In the genomic region with DNA sequence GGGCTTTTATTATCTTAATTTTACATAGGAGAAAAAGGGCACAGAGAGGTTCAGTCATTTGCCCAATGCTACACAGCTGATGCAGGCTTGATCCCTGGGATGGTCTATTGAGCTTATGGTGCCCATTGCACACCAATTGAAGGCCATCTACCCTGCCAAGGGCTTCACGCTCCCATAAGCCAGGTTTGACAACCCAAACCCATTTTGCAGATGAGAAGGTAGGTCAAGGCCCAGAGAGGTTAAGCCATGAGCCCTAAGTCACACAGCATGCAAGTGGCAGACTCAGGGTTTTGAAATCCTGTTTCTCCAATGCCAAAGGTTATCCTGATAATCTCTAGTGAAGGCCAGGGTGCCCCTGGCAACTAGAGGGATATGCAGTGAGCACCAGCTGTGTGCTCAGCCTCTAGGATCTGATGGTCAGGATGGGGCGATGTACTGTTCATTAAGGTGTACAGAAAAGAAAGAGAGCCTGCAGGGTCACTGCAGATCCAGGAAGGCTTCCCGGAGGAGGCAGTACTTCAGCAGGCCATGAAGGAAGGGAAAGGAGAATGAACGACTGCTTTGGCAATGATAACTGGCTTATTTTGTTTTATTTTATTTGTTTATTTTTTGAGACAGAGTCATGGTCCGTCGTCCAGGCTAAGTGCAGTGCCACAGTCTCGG, we compare ENCODE assay signal across 26 cellular contexts. TPM values are rescaled to one million over a fixed set of nuclear protein-coding genes. Genes with fewer than 3 reads are reported as not detected.
DNase-seq lines count a peak whose midpoint lies in the region; ATAC-seq, FAIRE-seq and TF ChIP-seq lines count a peak whose summit lies in the region.
"Had no signal": no experiment of that assay in that cellular context is flagged by ENCODE, and none has a peak within 500 bp of the region (broad histone marks: within the 10 kb centered on the region; RNA-seq: fewer than 3 reads in every experiment).

No MANE protein-coding gene starts in this region.

- H3K14ac ChIP-seq in H1 (ENCODE audit: insufficient read length) = no peak overlapping the region

- H4K5ac ChIP-seq in H1 (ENCODE audit: insufficient read length, low read depth, low read length) = no peak overlapping the region

- FAIRE-seq in astrocyte (lab: Jason Lieb, UNC) = no peak
- no peak for FAIRE-seq in H1 (lab: Jason Lieb, UNC)
- FAIRE-seq in RCC 7860 (lab: Jason Lieb, UNC) = no peak
- FAIRE-seq: D721Med, GM12892, GM18507 had no signal

- H3K23me2 ChIP-seq in H1 (ENCODE audit: low read depth, low read length) = no peaks in the 10 kb centered on the region

- no peak overlapping the region for H2AK5ac ChIP-seq in H1 (ENCODE audit: low read depth, low read length)

- H3K36me3 Mint-ChIP-seq in astrocyte (ENCODE audit: low read depth, unreplicated experiment) = no peaks in the 10 kb centered on the region
- H3K36me3 Mint-ChIP-seq: CD14-positive monocyte; CD8-positive, alpha-beta memory T cell had no signal

- no peaks in the 10 kb centered on the region for H3K79me1 ChIP-seq in H1 (ENCODE audit: low read depth, low read length)

- no peak overlapping the region for H2BK12ac ChIP-seq in H1 (ENCODE audit: low read depth, low read length)

- TF ChIP-seq CTCF in GM13976 (IDR thresholded peaks at IDR 0.05; ENCODE audit: borderline replicate concordance, control extremely low read depth, extremely low read depth, insufficient read depth, missing control alignments) = no peak
- TF ChIP-seq CTCF in astrocyte (IDR thresholded peaks at IDR 0.05; ENCODE audit: insufficient read depth, low read depth, low read length) = no peak
- no peak for TF ChIP-seq CTCF in H1 (IDR thresholded peaks at IDR 0.05; ENCODE audit: control extremely low read depth in 1 of 3, insufficient read depth in 1 of 3, low read depth in 1 of 3, low read length in 3 of 3)

- H3K4me1 ChIP-seq in astrocyte (ENCODE audit: insufficient read depth, low read length) (no peaks in the 10 kb centered on the region), H1 (replicated peaks in 1 of 4; ENCODE audit: control insufficient read depth in 3 of 4, insufficient read depth in 4 of 4, low read length in 3 of 4) (no peaks in the 10 kb centered on the region)
- H3K4me1 ChIP-seq: BE2C had no signal

- peak overlapping the region; percentile 35 for H3K4me3 Mint-ChIP-seq in astrocyte (ENCODE audit: unreplicated experiment)
- H3K4me3 Mint-ChIP-seq: CD4-positive, alpha-beta T cell; CD8-positive, alpha-beta memory T cell; H9; HFFc6 had no signal

- H3K4me2 ChIP-seq in astrocyte (ENCODE audit: low read length) = no peak overlapping the region
- no peak overlapping the region for H3K4me2 ChIP-seq in H1 (ENCODE audit: insufficient read depth in 1 of 2, low read depth in 2 of 2, low read length in 2 of 2)
- H3K4me2 ChIP-seq: BLaER1 treated with 17β-estradiol and CSF1 and Interleukin-3, amounts not matched to agents 10 nM and 100 nM had no signal

- TF ChIP-seq EP300 in H1 (IDR thresholded peaks at IDR 0.05; ENCODE audit: borderline replicate concordance in 1 of 2, low read depth in 2 of 2, low read length in 2 of 2) = no peak

- H2BK5ac ChIP-seq in H1 (ENCODE audit: low read depth, low read length) = no peak overlapping the region

- H3K4me3 ChIP-seq in astrocyte (ENCODE audit: insufficient read depth, low read depth, low read length) = no peak overlapping the region
- no peak overlapping the region for H3K4me3 ChIP-seq in H1 (ENCODE audit: extremely low read depth in 1 of 4, insufficient read depth in 2 of 4, low read depth in 3 of 4, low read length in 4 of 4)
- H3K4me3 ChIP-seq: BLaER1 treated with 17β-estradiol and CSF1 and Interleukin-3, amounts not matched to agents 10 nM and 100 nM; GM23248 had no signal

- H2AFZ ChIP-seq in astrocyte (ENCODE audit: low read depth, low read length) = no peak overlapping the region
- no peak overlapping the region for H2AFZ ChIP-seq in H1 (ENCODE audit: low read length)
- H2AFZ ChIP-seq: GM23248 had no signal

- H3K9ac ChIP-seq in astrocyte (ENCODE audit: low read length) (no peak overlapping the region), H1 (replicated peaks in 1 of 4; ENCODE audit: extremely low read depth in 1 of 4, low read depth in 3 of 4, low read length in 3 of 4) (no peak overlapping the region)
- H3K9ac ChIP-seq: BLaER1 treated with 17β-estradiol and CSF1 and Interleukin-3, amounts not matched to agents 10 nM and 100 nM; GM23248 had no signal

- TF ChIP-seq POLR2A in H1 (IDR thresholded peaks at IDR 0.05; ENCODE audit: control extremely low read depth in 1 of 2, low read depth in 2 of 2, low read length in 2 of 2) = no peak

- no peak overlapping the region for H4K91ac ChIP-seq in H1 (replicated peaks; ENCODE audit: insufficient read length, low read length)

- no peak overlapping the region for H4K8ac ChIP-seq in H1 (ENCODE audit: extremely low read depth, insufficient read depth, low read length)

- POLR2A ChIA-PET in H1 (lab: Charles Lee; ENCODE audit: partially characterized antibody) = no interaction called here

- in situ Hi-C loops in GM13976 (cut with MboI; ENCODE audit: low sequenced_read_pairs, unreplicated experiment) = no loop called here

- no peak for ATAC-seq in HG03432 (IDR thresholded peaks at IDR 0.05; ENCODE audit: unreplicated experiment)
- no peak for ATAC-seq in GM18498 (IDR thresholded peaks at IDR 0.05; ENCODE audit: unreplicated experiment)
- ATAC-seq: HCT116 had no signal

- H3K9me3 Mint-ChIP-seq in astrocyte (ENCODE audit: unreplicated experiment) = no peaks in the 10 kb centered on the region
- H3K9me3 Mint-ChIP-seq: CD4-positive, alpha-beta T cell; CD8-positive, alpha-beta memory T cell; H9; HFFc6 had no signal

- H3K23ac ChIP-seq in H1 (ENCODE audit: insufficient read length) = no peak overlapping the region

- no peaks in the 10 kb centered on the region for H3K4me1 Mint-ChIP-seq in astrocyte (ENCODE audit: low read depth, unreplicated experiment)
- H3K4me1 Mint-ChIP-seq: CD14-positive monocyte; CD8-positive, alpha-beta memory T cell had no signal

- H3K9me3 ChIP-seq in astrocyte (ENCODE audit: insufficient read depth, low read depth, low read length) (no peaks in the 10 kb centered on the region), H1 (ENCODE audit: insufficient read depth in 2 of 2, low read depth in 1 of 2, low read length in 1 of 2) (no peaks in the 10 kb centered on the region)
- H3K9me3 ChIP-seq: BE2C; BLaER1 treated with 17β-estradiol and CSF1 and Interleukin-3, amounts not matched to agents 10 nM and 100 nM had no signal

- no peak for TF ChIP-seq RAD21 in H1 (IDR thresholded peaks at IDR 0.05 in 1 of 2, conservative IDR thresholded peaks at IDR 0.05 in 1 of 2; ENCODE audit: low read depth in 2 of 2, low read length in 2 of 2)

- 82% methylated on average over 7 of the region's 7 CpGs; no CpG with 5 or more reads in 1 of the 2 experiments for WGBS in H1 (ENCODE audit: extremely low coverage in 1 of 2, insufficient coverage in 1 of 2, insufficient read length in 1 of 2, insufficient replicate concordance in 2 of 2, low coverage in 1 of 2, low lambda C conversion rate in 2 of 2, missing lambda C conversion rate in 1 of 2), 2 experiments

- H3K4ac ChIP-seq in H1 (replicated peaks; ENCODE audit: insufficient read length, low read depth, low read length) = no peak overlapping the region

- H3K27ac ChIP-seq in astrocyte (ENCODE audit: low read depth, low read length) = no peak overlapping the region
- H3K27ac ChIP-seq in H1 (ENCODE audit: low read depth, low read length) = no peak overlapping the region
- H3K27ac ChIP-seq: BLaER1 treated with 17β-estradiol and CSF1 and Interleukin-3, amounts not matched to agents 10 nM and 100 nM; GM23248 had no signal

- H4K20me1 ChIP-seq in astrocyte (ENCODE audit: insufficient read depth, low read length) = no peaks in the 10 kb centered on the region
- no peaks in the 10 kb centered on the region for H4K20me1 ChIP-seq in H1 (replicated peaks in 1 of 2; ENCODE audit: control insufficient read depth in 1 of 2, insufficient read depth in 2 of 2, low read length in 2 of 2)
- H4K20me1 ChIP-seq: BLaER1 treated with 17β-estradiol and CSF1 and Interleukin-3, amounts not matched to agents 10 nM and 100 nM had no signal

- CTCF ChIA-PET in H1 (lab: Charles Lee; ENCODE audit: partially characterized antibody) = interaction anchor here (0.7 to 2.7 kb wide), 6 partner anchors 15 to 886 kb away, joined by 3 to 19 read pairs (median 5); no protein-coding TSS in a partner anchor

- H2BK15ac ChIP-seq in H1 (ENCODE audit: low read length) = no peak overlapping the region

- no peaks in the 10 kb centered on the region for H3K36me3 ChIP-seq in astrocyte (ENCODE audit: insufficient read depth, low read length)
- H3K36me3 ChIP-seq in H1 (ENCODE audit: control insufficient read depth in 2 of 4, insufficient read depth in 4 of 4, low read length in 3 of 4) = no peaks in the 10 kb centered on the region
- H3K36me3 ChIP-seq: BE2C; BLaER1 treated with 17β-estradiol and CSF1 and Interleukin-3, amounts not matched to agents 10 nM and 100 nM had no signal

- H3K18ac ChIP-seq in H1 (ENCODE audit: extremely low read depth, low read length) = no peak overlapping the region

- DNase-seq in GM13976 (ENCODE audit: low spot score) = peak; percentile 11
- no peak for DNase-seq in astrocyte (ENCODE audit: low read depth)
- no peak for DNase-seq in H1 (ENCODE audit: low read depth in 1 of 2, low spot score in 2 of 2)
- DNase-seq in RCC 7860 (ENCODE audit: low spot score) = no peak
- DNase-seq: AML-193; BE2C; CD4-positive, alpha-beta T cell; CD8-positive, alpha-beta memory T cell; DMS 273 treated with DMSO at 0.1 percent for 48 hours; DMS53; DMS79 treated with DMSO at 0.1 percent for 48 hours; GF-D8; GM23248; H9; HFFc6 had no signal

- H3K27me3 ChIP-seq in astrocyte (ENCODE audit: insufficient read depth, low read length) (no peaks in the 10 kb centered on the region), H1 (replicated peaks in 1 of 4; ENCODE audit: control insufficient read depth in 3 of 4, extremely low read depth in 1 of 4, insufficient read depth in 3 of 4, low read length in 3 of 4) (no peaks in the 10 kb centered on the region)

- H3K79me2 ChIP-seq in astrocyte (ENCODE audit: insufficient read depth, low read length) (no peaks in the 10 kb centered on the region), H1 (ENCODE audit: control insufficient read depth in 1 of 2, insufficient read depth in 2 of 2, low read length in 2 of 2) (no peaks in the 10 kb centered on the region)

- H2BK20ac ChIP-seq in H1 (ENCODE audit: low read length) = no peak overlapping the region; the same call in 1 of the 2 replicates

- H2BK120ac ChIP-seq in H1 (replicated peaks; ENCODE audit: low read depth, low read length) = no peak overlapping the region

- H3K27ac Mint-ChIP-seq in astrocyte (ENCODE audit: unreplicated experiment) = no peak overlapping the region
- H3K27ac Mint-ChIP-seq: CD14-positive monocyte; CD4-positive, alpha-beta T cell; CD8-positive, alpha-beta memory T cell; H9; HFFc6 had no signal

- H3K56ac ChIP-seq in H1 (replicated peaks; ENCODE audit: insufficient read length, low read depth, low read length) = no peak overlapping the region

- peaks cover 30% of the 10 kb centered on the region for H3K27me3 Mint-ChIP-seq in astrocyte (ENCODE audit: low read depth, unreplicated experiment)

RNA-seq across cellular contexts. Expression of gene CREB3L3, which starts 8.1 kb away (rescaled TPM):
- not detected in 2 replicates for total RNA-seq in astrocyte
- not detected in 2 replicates for total RNA-seq in H1 (2021; fragmentation: NEBNext Ultra II Directional; extraction: Animal tissue kit (Norgen Biotek cat#: 25700))
- 0.12 and 0.17 TPM in 2 replicates for polyA plus RNA-seq in H1 (2011; rRNA removed)
- 0.12 TPM for polyA plus RNA-seq in H1 (2011; cell fraction: cytosol; rRNA removed)
- 0.17 TPM for polyA plus RNA-seq in H1 (2011; cell fraction: nucleus; rRNA removed)
- 0.08 to 0.22 TPM (median 0.13 TPM) in 3 of 4 replicates, not detected in the other for polyA plus RNA-seq in H1 (2012, experiment 1 of 2)
- polyA plus RNA-seq in H1 (2012, experiment 2 of 2) = 0.05 TPM
- polyA plus RNA-seq in H1 (2013, experiment 1 of 2) = 0.28 TPM
- polyA plus RNA-seq in H1 (2013, experiment 2 of 2) = 0.29 TPM
- 1.3 TPM in 1 of 2 replicates, not detected in the other for polyA minus RNA-seq in H1 (2011; rRNA and poly(A)+ RNA removed)
- not detected for polyA minus RNA-seq in H1 (2011; cell fraction: cytosol; rRNA and poly(A)+ RNA removed)
- polyA minus RNA-seq in H1 (2011; cell fraction: nucleus; rRNA and poly(A)+ RNA removed) = not detected
- total RNA-seq: A172; CD8-positive, alpha-beta memory T cell; G401; GM23248; H4; HFFc6 had no signal
- polyA plus RNA-seq: CD14-positive monocyte, GM23248 had no signal

RNA-seq across cellular contexts. Expression of gene SIRT6, which starts 20.8 kb away (rescaled TPM):
- 26.0 and 29.2 TPM in 2 replicates for total RNA-seq in astrocyte
- total RNA-seq in H1 (2021; fragmentation: NEBNext Ultra II Directional; extraction: Animal tissue kit (Norgen Biotek cat#: 25700)) = 23.9 and 25.2 TPM in 2 replicates
- polyA plus RNA-seq in H1 (2011; rRNA removed) = 27.0 and 39.3 TPM in 2 replicates
- 28.6 TPM for polyA plus RNA-seq in H1 (2011; cell fraction: cytosol; rRNA removed)
- 58.9 TPM for polyA plus RNA-seq in H1 (2011; cell fraction: nucleus; rRNA removed)
- 16.1 to 28.7 TPM (median 23.5 TPM) in 4 replicates for polyA plus RNA-seq in H1 (2012, experiment 1 of 2)
- 16.6 TPM for polyA plus RNA-seq in H1 (2012, experiment 2 of 2)
- polyA plus RNA-seq in H1 (2013, experiment 1 of 2) = 15.7 TPM
- 14.1 TPM for polyA plus RNA-seq in H1 (2013, experiment 2 of 2)
- 8.0 and 9.8 TPM in 2 replicates for polyA minus RNA-seq in H1 (2011; rRNA and poly(A)+ RNA removed)
- polyA minus RNA-seq in H1 (2011; cell fraction: cytosol; rRNA and poly(A)+ RNA removed) = 19.1 TPM
- 16.1 TPM for polyA minus RNA-seq in H1 (2011; cell fraction: nucleus; rRNA and poly(A)+ RNA removed)

RNA-seq across cellular contexts. Expression of gene ANKRD24, which starts 20.9 kb away (rescaled TPM):
- 0.73 and 1.4 TPM in 2 replicates for total RNA-seq in astrocyte
- 14.1 and 14.5 TPM in 2 replicates for total RNA-seq in H1 (2021; fragmentation: NEBNext Ultra II Directional; extraction: Animal tissue kit (Norgen Biotek cat#: 25700))
- 7.6 and 15.1 TPM in 2 replicates for polyA plus RNA-seq in H1 (2011; rRNA removed)
- 15.5 TPM for polyA plus RNA-seq in H1 (2011; cell fraction: cytosol; rRNA removed)
- 24.5 TPM for polyA plus RNA-seq in H1 (2011; cell fraction: nucleus; rRNA removed)
- 6.9 to 14.6 TPM (median 12.4 TPM) in 4 replicates for polyA plus RNA-seq in H1 (2012, experiment 1 of 2)
- 4.9 TPM for polyA plus RNA-seq in H1 (2012, experiment 2 of 2)
- 8.4 TPM for polyA plus RNA-seq in H1 (2013, experiment 1 of 2)
- 8.1 TPM for polyA plus RNA-seq in H1 (2013, experiment 2 of 2)
- 2.8 and 4.1 TPM in 2 replicates for polyA minus RNA-seq in H1 (2011; rRNA and poly(A)+ RNA removed)
- polyA minus RNA-seq in H1 (2011; cell fraction: cytosol; rRNA and poly(A)+ RNA removed) = 7.5 TPM
- 4.5 TPM for polyA minus RNA-seq in H1 (2011; cell fraction: nucleus; rRNA and poly(A)+ RNA removed)

RNA-seq across cellular contexts. Expression of gene MAP2K2, which starts 37.6 kb away (rescaled TPM):
- 184 and 190 TPM in 2 replicates for total RNA-seq in astrocyte
- total RNA-seq in H1 (2021; fragmentation: NEBNext Ultra II Directional; extraction: Animal tissue kit (Norgen Biotek cat#: 25700)) = 161 and 162 TPM in 2 replicates
- polyA plus RNA-seq in H1 (2011; rRNA removed) = 111 and 194 TPM in 2 replicates
- 126 TPM for polyA plus RNA-seq in H1 (2011; cell fraction: cytosol; rRNA removed)
- 193 TPM for polyA plus RNA-seq in H1 (2011; cell fraction: nucleus; rRNA removed)
- 112 to 185 TPM (median 178 TPM) in 4 replicates for polyA plus RNA-seq in H1 (2012, experiment 1 of 2)
- 196 TPM for polyA plus RNA-seq in H1 (2012, experiment 2 of 2)
- 112 TPM for polyA plus RNA-seq in H1 (2013, experiment 1 of 2)
- 109 TPM for polyA plus RNA-seq in H1 (2013, experiment 2 of 2)
- 37.2 and 48.1 TPM in 2 replicates for polyA minus RNA-seq in H1 (2011; rRNA and poly(A)+ RNA removed)
- 84.9 TPM for polyA minus RNA-seq in H1 (2011; cell fraction: cytosol; rRNA and poly(A)+ RNA removed)
- polyA minus RNA-seq in H1 (2011; cell fraction: nucleus; rRNA and poly(A)+ RNA removed) = 58.1 TPM
